In genomic region chr17:60754057-60754604, GRCh38 we compare ENCODE assay signal across 22 cellular contexts.
DNase-seq lines count a peak whose midpoint lies in the region; ATAC-seq, FAIRE-seq and TF ChIP-seq lines count a peak whose summit lies in the region.
"Had no signal": no experiment of that assay in that cellular context is flagged by ENCODE, and none has a peak within 500 bp of the region (broad histone marks: within the 10 kb centered on the region; RNA-seq: fewer than 3 reads in every experiment).

No MANE protein-coding gene starts in this region.

- H4K20me1 ChIP-seq in K562 (replicated peaks; ENCODE audit: control insufficient read depth, insufficient read depth, low read length) = no peaks in the 10 kb centered on the region
- H4K20me1 ChIP-seq: BLaER1 treated with 17β-estradiol and CSF1 and Interleukin-3, amounts not matched to agents 10 nM and 100 nM had no signal

- in situ Hi-C loops in K562 (cut with MboI) = no loop called here

- CTCF ChIA-PET in K562 (lab: Yijun Ruan, JAX; ENCODE audit: low intra/inter-chr PET ratio) = no interaction called here

- peaks cover 9% of the 10 kb centered on the region for H3K9me3 Mint-ChIP-seq in activated naive CD8-positive, alpha-beta T cell treated with anti-CD3 and anti-CD28 coated beads, Interleukin-2, amount 50 U/mL, for 24 hours
- H3K9me3 Mint-ChIP-seq in activated naive CD8-positive, alpha-beta T cell treated with anti-CD3 and anti-CD28 coated beads for 36 hours = peaks cover 2% of the 10 kb centered on the region

- POLR2A ChIA-PET in K562 (lab: Yijun Ruan, JAX) = no interaction called here

- H3K9ac ChIP-seq in K562 (ENCODE audit: insufficient read depth in 1 of 2, low read depth in 2 of 2, low read length in 2 of 2) = no peak overlapping the region
- H3K9ac ChIP-seq: BLaER1 treated with 17β-estradiol and CSF1 and Interleukin-3, amounts not matched to agents 10 nM and 100 nM had no signal

- no peak for TF ChIP-seq RAD21 in K562 (CRISPR knock-in tag; conservative IDR thresholded peaks at IDR 0.05 in 1 of 2, IDR thresholded peaks at IDR 0.05 in 1 of 2)

- H3K9me3 ChIP-seq in K562 (replicated peaks; ENCODE audit: control insufficient read depth, insufficient read depth, low read depth, low read length) = peaks cover 3% of the 10 kb centered on the region; the same call in 1 of the 2 replicates
- H3K9me3 ChIP-seq: A549 had no signal

- no peaks in the 10 kb centered on the region for H3K4me1 Mint-ChIP-seq in activated naive CD8-positive, alpha-beta T cell treated with anti-CD3 and anti-CD28 coated beads, Interleukin-2, amount 50 U/mL, for 24 hours
- peaks cover 2% of the 10 kb centered on the region for H3K4me1 Mint-ChIP-seq in activated naive CD8-positive, alpha-beta T cell treated with anti-CD3 and anti-CD28 coated beads for 36 hours

- no peaks in the 10 kb centered on the region; a peak in 2 of 5 replicates for H3K27me3 ChIP-seq in K562 (ENCODE audit: control insufficient read depth in 2 of 2, insufficient read depth in 2 of 2, low read length in 2 of 2)
- H3K27me3 ChIP-seq: BLaER1 treated with 17β-estradiol and CSF1 and Interleukin-3, amounts not matched to agents 10 nM and 100 nM had no signal

- no TSS peak for BruUV-seq in K562 (replicated peaks; lab: Mats Ljungman, UMichigan)

- H3K36me3 ChIP-seq in K562 (ENCODE audit: control insufficient read depth, insufficient read depth, low read length) = no peaks in the 10 kb centered on the region
- H3K36me3 ChIP-seq: BLaER1 treated with 17β-estradiol and CSF1 and Interleukin-3, amounts not matched to agents 10 nM and 100 nM had no signal

- no peak overlapping the region for H3K4me2 ChIP-seq in K562 (ENCODE audit: insufficient read depth, low read length)
- H3K4me2 ChIP-seq: A549; BLaER1 treated with 17β-estradiol and CSF1 and Interleukin-3, amounts not matched to agents 10 nM and 100 nM had no signal

- TF ChIP-seq EP300 in K562 (IDR thresholded peaks at IDR 0.05; ENCODE audit: low read length) = no peak

- no peak overlapping the region for H3K27ac ChIP-seq in K562 (ENCODE audit: extremely low read depth, low read depth, low read length)
- H3K27ac ChIP-seq: 22Rv1; A549; BLaER1 treated with 17β-estradiol and CSF1 and Interleukin-3, amounts not matched to agents 10 nM and 100 nM; C4-2B had no signal

- H3K36me3 Mint-ChIP-seq in activated naive CD8-positive, alpha-beta T cell treated with anti-CD3 and anti-CD28 coated beads, Interleukin-2, amount 50 U/mL, for 24 hours (ENCODE audit: low read depth) = no peaks in the 10 kb centered on the region
- peaks cover 3% of the 10 kb centered on the region for H3K36me3 Mint-ChIP-seq in activated naive CD8-positive, alpha-beta T cell treated with anti-CD3 and anti-CD28 coated beads for 36 hours

- DNase-seq in activated naive CD8-positive, alpha-beta T cell treated with anti-CD3 and anti-CD28 coated beads, Interleukin-2, amount 50 U/mL, for 24 hours = no peak
- DNase-seq in activated naive CD8-positive, alpha-beta T cell treated with anti-CD3 and anti-CD28 coated beads for 36 hours = no peak
- no peak for DNase-seq in K562 (ENCODE audit: extremely low read depth in 1 of 4, low spot score in 3 of 4)
- no peak for DNase-seq in urothelium cell line (ENCODE audit: low spot score)
- DNase-seq in NCI-H748 (lab: John Stamatoyannopoulos, UW; ENCODE audit: unreplicated experiment) = no peak
- DNase-seq: AML-193; Caco-2; Calu3; CD4-positive, alpha-beta T cell; CD8-positive, alpha-beta T cell; DMS79 treated with DMSO at 0.1 percent for 48 hours; GF-D8 had no signal

- peak overlapping the region; percentile 6 for H3K27ac Mint-ChIP-seq in activated naive CD8-positive, alpha-beta T cell treated with anti-CD3 and anti-CD28 coated beads, Interleukin-2, amount 50 U/mL, for 24 hours
- H3K27ac Mint-ChIP-seq in activated naive CD8-positive, alpha-beta T cell treated with anti-CD3 and anti-CD28 coated beads for 36 hours = no peak overlapping the region
- H3K27ac Mint-ChIP-seq: B cell; CD4-positive, alpha-beta T cell; CD8-positive, alpha-beta T cell had no signal

- no peaks in the 10 kb centered on the region for H3K79me2 ChIP-seq in K562 (ENCODE audit: control insufficient read depth, insufficient read depth, low read length)

- no peak for TF ChIP-seq CTCF in K562 (IDR thresholded peaks at IDR 0.05 in 2 of 3, conservative IDR thresholded peaks at IDR 0.05 in 1 of 3; ENCODE audit: insufficient read depth in 2 of 3, low read depth in 1 of 3, low read length in 3 of 3)

- H3K4me3 ChIP-seq in K562 = no peak overlapping the region
- H3K4me3 ChIP-seq: A549; BLaER1 treated with 17β-estradiol and CSF1 and Interleukin-3, amounts not matched to agents 10 nM and 100 nM had no signal

- H3K9me1 ChIP-seq in K562 (ENCODE audit: control insufficient read depth, insufficient read depth, low read length) = no peaks in the 10 kb centered on the region

- no peaks in the 10 kb centered on the region for H3K27me3 Mint-ChIP-seq in activated naive CD8-positive, alpha-beta T cell treated with anti-CD3 and anti-CD28 coated beads, Interleukin-2, amount 50 U/mL, for 24 hours
- no peaks in the 10 kb centered on the region for H3K27me3 Mint-ChIP-seq in activated naive CD8-positive, alpha-beta T cell treated with anti-CD3 and anti-CD28 coated beads for 36 hours
- H3K27me3 Mint-ChIP-seq: B cell; CD4-positive, alpha-beta T cell had no signal

- ATAC-seq in activated naive CD8-positive, alpha-beta T cell treated with anti-CD3 and anti-CD28 coated beads, Interleukin-2, amount 50 U/mL, for 24 hours = no peak
- no peak for ATAC-seq in K562
- no peak for ATAC-seq in HG03432 (IDR thresholded peaks at IDR 0.05; ENCODE audit: unreplicated experiment)
- ATAC-seq: A549; CD8-positive, alpha-beta T cell had no signal

- no peak for TF ChIP-seq POLR2A in K562 (conservative IDR thresholded peaks at IDR 0.05)

- H2AFZ ChIP-seq in K562 (ENCODE audit: low read depth, low read length) = no peak overlapping the region

- 5% methylated on average over 8 of the region's 8 CpGs for WGBS in K562 (ENCODE audit: insufficient coverage, low coverage, missing lambda C conversion rate)

- FAIRE-seq in K562 (lab: Jason Lieb, UNC) = no peak
- FAIRE-seq in urothelium cell line (lab: Jason Lieb, UNC) = peak; percentile 95
- FAIRE-seq: A549, D721Med, G401.6, GM12891, GM19239 had no signal

- no peaks in the 10 kb centered on the region for H3K4me1 ChIP-seq in K562 (replicated peaks in 1 of 2; ENCODE audit: control insufficient read depth in 2 of 2, insufficient read depth in 2 of 2, low read length in 2 of 2)
- H3K4me1 ChIP-seq: A549, Caco-2 had no signal

- no peak overlapping the region for H3K4me3 Mint-ChIP-seq in activated naive CD8-positive, alpha-beta T cell treated with anti-CD3 and anti-CD28 coated beads, Interleukin-2, amount 50 U/mL, for 24 hours
- no peak overlapping the region for H3K4me3 Mint-ChIP-seq in activated naive CD8-positive, alpha-beta T cell treated with anti-CD3 and anti-CD28 coated beads for 36 hours
- H3K4me3 Mint-ChIP-seq: B cell; CD4-positive, alpha-beta T cell; CD8-positive, alpha-beta T cell had no signal

- intact Hi-C loops in K562 (cut with micrococcal nuclease) = no loop called here

TF ChIP-seq in K562, 482 proteins besides CTCF, POLR2A, EP300 and RAD21 (continues in another document):
- TF ChIP-seq HNRNPLL (IDR thresholded peaks at IDR 0.05; ENCODE audit: low read depth, low read length, poor library complexity, severe bottlenecking) (no peak), KDM2B (CRISPR knock-in tag; IDR thresholded peaks at IDR 0.05) (no peak), KLF16 (IDR thresholded peaks at IDR 0.05) (no peak), BDP1 (IDR thresholded peaks at IDR 0.05; ENCODE audit: insufficient read depth, insufficient read length) (no peak), ZNF764 (CRISPR knock-in tag; IDR thresholded peaks at IDR 0.05; ENCODE audit: low read depth) (no peak), NONO (IDR thresholded peaks at IDR 0.05; ENCODE audit: low read depth in 2 of 2, low read length in 1 of 2) (no peak), NR1H2 (CRISPR knock-in tag; IDR thresholded peaks at IDR 0.05) (no peak), E2F3 (CRISPR knock-in tag; IDR thresholded peaks at IDR 0.05) (no peak), KDM5B (IDR thresholded peaks at IDR 0.05; ENCODE audit: insufficient replicate concordance, low read depth, low read length) (no peak), ZNF354B (CRISPR knock-in tag; IDR thresholded peaks at IDR 0.05) (no peak), HDAC6 (IDR thresholded peaks at IDR 0.05; ENCODE audit: low read depth, low read length) (no peak), HOXB6 (CRISPR knock-in tag; IDR thresholded peaks at IDR 0.05; ENCODE audit: borderline replicate concordance) (no peak)
- TF ChIP-seq, protein P1, sequence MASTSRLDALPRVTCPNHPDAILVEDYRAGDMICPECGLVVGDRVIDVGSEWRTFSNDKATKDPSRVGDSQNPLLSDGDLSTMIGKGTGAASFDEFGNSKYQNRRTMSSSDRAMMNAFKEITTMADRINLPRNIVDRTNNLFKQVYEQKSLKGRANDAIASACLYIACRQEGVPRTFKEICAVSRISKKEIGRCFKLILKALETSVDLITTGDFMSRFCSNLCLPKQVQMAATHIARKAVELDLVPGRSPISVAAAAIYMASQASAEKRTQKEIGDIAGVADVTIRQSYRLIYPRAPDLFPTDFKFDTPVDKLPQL (IDR thresholded peaks at IDR 0.05; ENCODE audit: extremely low read depth, insufficient read length) = no peak
- TF ChIP-seq, protein P2, sequence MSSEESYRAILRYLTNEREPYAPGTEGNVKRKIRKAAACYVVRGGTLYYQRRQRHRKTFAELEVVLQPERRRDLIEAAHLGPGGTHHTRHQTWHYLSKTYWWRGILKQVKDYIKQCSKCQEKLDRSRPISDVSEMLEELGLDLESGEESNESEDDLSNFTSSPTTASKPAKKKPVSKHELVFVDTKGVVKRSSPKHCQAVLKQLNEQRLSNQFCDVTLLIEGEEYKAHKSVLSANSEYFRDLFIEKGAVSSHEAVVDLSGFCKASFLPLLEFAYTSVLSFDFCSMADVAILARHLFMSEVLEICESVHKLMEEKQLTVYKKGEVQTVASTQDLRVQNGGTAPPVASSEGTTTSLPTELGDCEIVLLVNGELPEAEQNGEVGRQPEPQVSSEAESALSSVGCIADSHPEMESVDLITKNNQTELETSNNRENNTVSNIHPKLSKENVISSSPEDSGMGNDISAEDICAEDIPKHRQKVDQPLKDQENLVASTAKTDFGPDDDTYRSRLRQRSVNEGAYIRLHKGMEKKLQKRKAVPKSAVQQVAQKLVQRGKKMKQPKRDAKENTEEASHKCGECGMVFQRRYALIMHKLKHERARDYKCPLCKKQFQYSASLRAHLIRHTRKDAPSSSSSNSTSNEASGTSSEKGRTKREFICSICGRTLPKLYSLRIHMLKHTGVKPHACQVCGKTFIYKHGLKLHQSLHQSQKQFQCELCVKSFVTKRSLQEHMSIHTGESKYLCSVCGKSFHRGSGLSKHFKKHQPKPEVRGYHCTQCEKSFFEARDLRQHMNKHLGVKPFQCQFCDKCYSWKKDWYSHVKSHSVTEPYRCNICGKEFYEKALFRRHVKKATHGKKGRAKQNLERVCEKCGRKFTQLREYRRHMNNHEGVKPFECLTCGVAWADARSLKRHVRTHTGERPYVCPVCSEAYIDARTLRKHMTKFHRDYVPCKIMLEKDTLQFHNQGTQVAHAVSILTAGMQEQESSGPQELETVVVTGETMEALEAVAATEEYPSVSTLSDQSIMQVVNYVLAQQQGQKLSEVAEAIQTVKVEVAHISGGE (CRISPR knock-in tag; IDR thresholded peaks at IDR 0.05) = peak in 1 of 3 experiments; percentile 94; a peak in 2 of 6 replicates
